In genomic region chr13:92769064-92769463, GRCh38 we compare ENCODE assay signal across 1 cellular context.
TF ChIP-seq lines count a peak whose summit lies in the region.

No MANE protein-coding gene starts in this region.

TF ChIP-seq in K562, 482 proteins besides CTCF, POLR2A, EP300 and RAD21:
- TF ChIP-seq CEBPG (CRISPR knock-in tag; IDR thresholded peaks at IDR 0.05), result no peak
- TF ChIP-seq CEBPG (tag; conservative IDR thresholded peaks at IDR 0.05 in 1 of 2, IDR thresholded peaks at IDR 0.05 in 1 of 2), result peak; percentile 90 to 98
- TF ChIP-seq HEY1 (CRISPR knock-in tag; IDR thresholded peaks at IDR 0.05; ENCODE audit: borderline replicate concordance), result no peak
- TF ChIP-seq SAFB2 (IDR thresholded peaks at IDR 0.05; ENCODE audit: borderline replicate concordance, low read depth, low read length, severe bottlenecking), result no peak
- 0 out of 2 replicates have a peak, but pooled peaks have one; percentile 25 for TF ChIP-seq ATF3 (IDR thresholded peaks at IDR 0.05)
- TF ChIP-seq ATF3 (CRISPR knock-in tag; conservative IDR thresholded peaks at IDR 0.05), result no peak
- TF ChIP-seq PHTF2 (CRISPR knock-in tag; IDR thresholded peaks at IDR 0.05), result no peak
- no peak for TF ChIP-seq STAT5A (IDR thresholded peaks at IDR 0.05; ENCODE audit: borderline replicate concordance, low read length)
- no peak for TF ChIP-seq ETV6 (IDR thresholded peaks at IDR 0.05; ENCODE audit: borderline replicate concordance in 1 of 2, low read depth in 2 of 2, low read length in 1 of 2)
- no peak for TF ChIP-seq ETV6 (CRISPR knock-in tag; IDR thresholded peaks at IDR 0.05; ENCODE audit: borderline replicate concordance)
- peak; percentile 41 for TF ChIP-seq MEIS2 (IDR thresholded peaks at IDR 0.05; ENCODE audit: partially characterized antibody)
- peak; percentile 84 for TF ChIP-seq ZSCAN32 (CRISPR knock-in tag; IDR thresholded peaks at IDR 0.05)
- TF ChIP-seq ZNF589 (CRISPR knock-in tag; IDR thresholded peaks at IDR 0.05; ENCODE audit: low read depth), result peak; percentile 33; the same call in 1 of the 2 replicates
- peak; percentile 89 for TF ChIP-seq ATF4 (CRISPR knock-in tag; IDR thresholded peaks at IDR 0.05)
- TF ChIP-seq JUNB (CRISPR knock-in tag; conservative IDR thresholded peaks at IDR 0.05), result no peak
TF ChIP-seq in K562: peak in this region for 6.
